2 cellular contexts compared by ENCODE assay signal in the genomic region with DNA sequence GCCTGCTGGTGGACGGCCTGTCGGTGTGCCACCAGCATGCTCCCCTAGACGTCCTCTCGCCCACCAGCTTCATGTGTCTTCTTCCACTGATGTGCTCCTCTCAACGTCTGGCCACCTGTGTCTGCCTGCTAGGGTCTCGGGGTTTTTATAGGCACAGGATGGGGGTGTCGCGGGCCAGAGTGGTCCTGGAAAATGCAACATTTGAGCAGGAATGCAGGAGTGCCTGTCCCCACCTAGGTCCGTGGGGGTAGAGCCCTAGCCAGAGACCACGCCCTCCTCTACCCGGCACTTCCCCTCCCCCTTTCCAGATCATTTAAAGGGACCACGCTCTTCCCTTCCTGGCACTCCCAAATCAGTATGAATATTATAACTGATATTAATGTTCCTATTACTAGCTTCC.
TF ChIP-seq lines count a peak whose summit lies in the region.

No MANE protein-coding gene starts in this region.

TF ChIP-seq in IMR-90, 13 proteins besides CTCF, POLR2A, EP300 and RAD21:
- TF ChIP-seq MAZ (IDR thresholded peaks at IDR 0.05; ENCODE audit: borderline replicate concordance, low read depth, low read length) (no peak), MXI1 (IDR thresholded peaks at IDR 0.05; ENCODE audit: borderline replicate concordance, low read depth, low read length) (no peak)

TF ChIP-seq in H1, 55 proteins besides CTCF, POLR2A, EP300 and RAD21:
- TF ChIP-seq RBBP5 (IDR thresholded peaks at IDR 0.05; ENCODE audit: borderline replicate concordance, low read depth, low read length) (no peak), NRF1 (IDR thresholded peaks at IDR 0.05; ENCODE audit: low read depth, low read length) (no peak), SIRT6 (IDR thresholded peaks at IDR 0.05; ENCODE audit: low read length) (no peak), JUND (IDR thresholded peaks at IDR 0.05; ENCODE audit: low read length) (no peak), RFX5 (IDR thresholded peaks at IDR 0.05; ENCODE audit: borderline replicate concordance, low read depth, low read length) (no peak), TAF1 (IDR thresholded peaks at IDR 0.05; ENCODE audit: low read depth, low read length) (no peak), ASH2L (IDR thresholded peaks at IDR 0.05; ENCODE audit: low read length) (no peak), ZNF274 (IDR thresholded peaks at IDR 0.05; ENCODE audit: borderline replicate concordance, extremely low read depth, low read length) (no peak), SIN3A (conservative IDR thresholded peaks at IDR 0.05 in 1 of 2, IDR thresholded peaks at IDR 0.05 in 1 of 2; ENCODE audit: low read depth in 1 of 2, low read length in 2 of 2) (no peak), PHF8 (conservative IDR thresholded peaks at IDR 0.05; ENCODE audit: low read depth, low read length) (no peak), GTF2F1 (IDR thresholded peaks at IDR 0.05; ENCODE audit: borderline replicate concordance, low read depth, low read length) (no peak), TBP (IDR thresholded peaks at IDR 0.05; ENCODE audit: low read depth, low read length) (no peak), KDM1A (IDR thresholded peaks at IDR 0.05; ENCODE audit: borderline replicate concordance, low read length) (no peak), TAF7 (optimal IDR thresholded peaks at IDR 0.05; ENCODE audit: borderline replicate concordance, low read depth, low read length) (no peak), TCF12 (IDR thresholded peaks at IDR 0.05; ENCODE audit: low read depth, low read length) (no peak), CBX5 (IDR thresholded peaks at IDR 0.05; ENCODE audit: low read depth, low read length) (no peak)
TF ChIP-seq in H1: peak in this region for 0.
